17 cellular contexts compared by ENCODE assay signal in genomic region chr18:12098389-12098788, GRCh38. TPM values are rescaled to one million over a fixed set of nuclear protein-coding genes. Genes with fewer than 3 reads are reported as not detected.
"Had no signal": no experiment of that assay in that cellular context is flagged by ENCODE, and none has a peak within 500 bp of the region (broad histone marks: within the 10 kb centered on the region; RNA-seq: fewer than 3 reads in every experiment).

No MANE protein-coding gene starts in this region.

- ATAC-seq: heart left ventricle; naive thymus-derived CD8-positive, alpha-beta T cell had no signal

- H3K27ac Mint-ChIP-seq: endodermal cell; immature natural killer cell; naive thymus-derived CD8-positive, alpha-beta T cell; stimulated activated naive B cell treated with anti-CD40 and anti-IgM and Interleukin-4, amounts not matched to agents 10 μg/mL and 1 μg/mL and 100 μg/mL, for 72 hours had no signal

- H3K4me1 Mint-ChIP-seq: endodermal cell; immature natural killer cell; naive thymus-derived CD8-positive, alpha-beta T cell; stimulated activated naive B cell treated with anti-CD40 and anti-IgM and Interleukin-4, amounts not matched to agents 10 μg/mL and 1 μg/mL and 100 μg/mL, for 72 hours had no signal

- DNase-seq: activated effector memory CD4-positive, alpha-beta T cell treated with Interleukin-2 at 50 U/mL for 16 hours; activated naive CD4-positive, alpha-beta T cell treated with anti-CD3 and anti-CD28 coated beads, Interleukin-2, amount 50 U/mL, for 16 hours; dorsolateral prefrontal cortex; endodermal cell; heart left ventricle; immature natural killer cell; mesenchymal stem cell; naive thymus-derived CD8-positive, alpha-beta T cell; posterior cingulate gyrus; stimulated activated naive B cell treated with anti-CD40 and anti-IgM and Interleukin-4, amounts not matched to agents 10 μg/mL and 1 μg/mL and 100 μg/mL, for 72 hours; substantia nigra; WERI-Rb-1 had no signal

- H3K4me3 Mint-ChIP-seq: endodermal cell; immature natural killer cell; naive thymus-derived CD8-positive, alpha-beta T cell; stimulated activated naive B cell treated with anti-CD40 and anti-IgM and Interleukin-4, amounts not matched to agents 10 μg/mL and 1 μg/mL and 100 μg/mL, for 72 hours had no signal

- H3K36me3 Mint-ChIP-seq: immature natural killer cell; naive thymus-derived CD8-positive, alpha-beta T cell; stimulated activated naive B cell treated with anti-CD40 and anti-IgM and Interleukin-4, amounts not matched to agents 10 μg/mL and 1 μg/mL and 100 μg/mL, for 72 hours had no signal

- FAIRE-seq: frontal cortex had no signal

- H3K4me3 ChIP-seq: cardiac muscle cell, dorsolateral prefrontal cortex, heart left ventricle, tibial nerve, vagina had no signal

RNA-seq across cellular contexts. Expression of gene ANKRD62, which starts 4.7 kb away (rescaled TPM):
- polyA plus RNA-seq: cardiac muscle cell; heart left ventricle; immature natural killer cell; liver; naive thymus-derived CD8-positive, alpha-beta T cell had no signal
